Comparison of ENCODE assay signal across 11 cellular contexts in the genomic region with DNA sequence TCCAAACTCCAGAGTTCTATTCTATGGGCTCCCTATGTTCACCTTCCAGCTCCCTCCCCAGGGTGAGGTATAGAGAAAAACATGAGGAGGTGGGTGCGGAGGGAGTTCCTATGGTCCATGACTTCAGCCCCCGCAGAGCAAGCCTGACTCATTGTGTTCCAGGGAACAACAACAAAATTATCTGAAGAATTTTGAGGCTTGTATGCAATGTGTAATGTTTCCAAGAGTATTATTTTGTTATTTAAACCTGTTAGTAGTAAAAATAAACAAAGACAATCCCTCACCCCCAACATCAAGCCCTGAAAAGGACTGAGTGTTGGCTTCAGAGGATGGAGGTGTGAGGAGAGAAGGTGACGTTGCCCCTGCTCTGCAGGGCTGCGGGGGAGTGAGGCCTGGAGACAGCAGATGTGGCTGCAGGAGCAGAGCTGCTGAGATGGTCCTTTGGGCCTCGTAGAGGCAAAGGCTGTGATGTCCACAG. TPM values are rescaled to one million over a fixed set of nuclear protein-coding genes. Genes with fewer than 3 reads are reported as not detected.
DNase-seq lines count a peak whose midpoint lies in the region; ATAC-seq, FAIRE-seq and TF ChIP-seq lines count a peak whose summit lies in the region.
"Had no signal": no experiment of that assay in that cellular context is flagged by ENCODE, and none has a peak within 500 bp of the region (broad histone marks: within the 10 kb centered on the region; RNA-seq: fewer than 3 reads in every experiment).

No MANE protein-coding gene starts in this region.

- H3K4me3 Mint-ChIP-seq in activated naive CD8-positive, alpha-beta T cell treated with anti-CD3 and anti-CD28 coated beads, Interleukin-2, amount 50 U/mL, for 24 hours = no peak overlapping the region

- TF ChIP-seq CTCF in fibroblast of the aortic adventitia (IDR thresholded peaks at IDR 0.05; ENCODE audit: insufficient read depth, low read length) = no peak

- peaks cover 8% of the 10 kb centered on the region for H3K27me3 Mint-ChIP-seq in activated naive CD8-positive, alpha-beta T cell treated with anti-CD3 and anti-CD28 coated beads, Interleukin-2, amount 50 U/mL, for 24 hours

- DNase-seq in HK-2 (ENCODE audit: unreplicated experiment) (peak; percentile 4), amniotic stem cell (lab: John Stamatoyannopoulos, UW) (peak; percentile 71), fibroblast of the aortic adventitia (ENCODE audit: low read depth) (peak; percentile 54), urothelium cell line (ENCODE audit: low spot score) (peak; percentile 8)
- DNase-seq in activated naive CD8-positive, alpha-beta T cell treated with anti-CD3 and anti-CD28 coated beads, Interleukin-2, amount 50 U/mL, for 24 hours = no peak
- DNase-seq: amygdala, NCI-H526, right cardiac atrium, SIG-M5 had no signal

- H3K9me3 Mint-ChIP-seq in activated naive CD8-positive, alpha-beta T cell treated with anti-CD3 and anti-CD28 coated beads, Interleukin-2, amount 50 U/mL, for 24 hours = no peaks in the 10 kb centered on the region

- H3K36me3 Mint-ChIP-seq in activated naive CD8-positive, alpha-beta T cell treated with anti-CD3 and anti-CD28 coated beads, Interleukin-2, amount 50 U/mL, for 24 hours (ENCODE audit: low read depth) = no peaks in the 10 kb centered on the region

- no peak overlapping the region for H3K27ac Mint-ChIP-seq in activated naive CD8-positive, alpha-beta T cell treated with anti-CD3 and anti-CD28 coated beads, Interleukin-2, amount 50 U/mL, for 24 hours

- H3K4me3 ChIP-seq in fibroblast of the aortic adventitia (ENCODE audit: low read depth, low read length) = no peak overlapping the region

- H3K4me1 Mint-ChIP-seq in activated naive CD8-positive, alpha-beta T cell treated with anti-CD3 and anti-CD28 coated beads, Interleukin-2, amount 50 U/mL, for 24 hours = peaks cover 8% of the 10 kb centered on the region

- no peak for FAIRE-seq in urothelium cell line (lab: Jason Lieb, UNC)

- ATAC-seq in GM21576 (IDR thresholded peaks at IDR 0.05; ENCODE audit: unreplicated experiment) (no peak), GM19351 (IDR thresholded peaks at IDR 0.05; ENCODE audit: unreplicated experiment) (no peak)
- no peak for ATAC-seq in activated naive CD8-positive, alpha-beta T cell treated with anti-CD3 and anti-CD28 coated beads, Interleukin-2, amount 50 U/mL, for 24 hours
- ATAC-seq: right cardiac atrium had no signal

RNA-seq across cellular contexts. Expression of a gene that starts 29.0 kb away (rescaled TPM):
- total RNA-seq in fibroblast of the aortic adventitia (ENCODE audit: low replicate concordance) = 5.1 and 15.7 TPM in 2 replicates

RNA-seq across cellular contexts. Expression of a gene that starts 55.6 kb away (rescaled TPM):
- total RNA-seq in fibroblast of the aortic adventitia (ENCODE audit: low replicate concordance) = 6.1 and 17.4 TPM in 2 replicates
